Comparison of ENCODE assay signal across 23 cellular contexts in genomic region chr22:42192547-42192946, GRCh38.
DNase-seq lines count a peak whose midpoint lies in the region; ATAC-seq and TF ChIP-seq lines count a peak whose summit lies in the region.
"Had no signal": no experiment of that assay in that cellular context is flagged by ENCODE, and none has a peak within 500 bp of the region (broad histone marks: within the 10 kb centered on the region; RNA-seq: fewer than 3 reads in every experiment).

No MANE protein-coding gene starts in this region.

- H3K4me3 ChIP-seq in CD4-positive, CD25-positive, alpha-beta regulatory T cell (ENCODE audit: low read depth, low read length): no peak overlapping the region
- H3K4me3 ChIP-seq: BLaER1, HAP-1, K562, SJCRH30 had no signal

- H3K27me3 Mint-ChIP-seq in activated CD4-positive, alpha-beta memory T cell treated with anti-CD3 and anti-CD28 coated beads for 36 hours: no peaks in the 10 kb centered on the region
- H3K27me3 Mint-ChIP-seq in activated CD4-positive, alpha-beta memory T cell treated with anti-CD3 and anti-CD28 coated beads, Interleukin-2, amount 10 ng/mL, durations not matched to agents 7 days and 5 days: no peaks in the 10 kb centered on the region
- H3K27me3 Mint-ChIP-seq in CD4-positive, CD25-positive, alpha-beta regulatory T cell: no peaks in the 10 kb centered on the region
- no peaks in the 10 kb centered on the region for H3K27me3 Mint-ChIP-seq in T-helper 17 cell
- H3K27me3 Mint-ChIP-seq in endothelial cell (ENCODE audit: unreplicated experiment): peaks cover 3% of the 10 kb centered on the region
- H3K27me3 Mint-ChIP-seq: CD8-positive, alpha-beta memory T cell had no signal

- H3K4me1 Mint-ChIP-seq in activated CD4-positive, alpha-beta memory T cell treated with anti-CD3 and anti-CD28 coated beads for 36 hours (ENCODE audit: low read depth): peaks cover 75% of the 10 kb centered on the region
- peaks cover 53% of the 10 kb centered on the region for H3K4me1 Mint-ChIP-seq in activated CD4-positive, alpha-beta memory T cell treated with anti-CD3 and anti-CD28 coated beads, Interleukin-2, amount 10 ng/mL, durations not matched to agents 7 days and 5 days
- H3K4me1 Mint-ChIP-seq in CD4-positive, CD25-positive, alpha-beta regulatory T cell: peaks cover 42 to 94% (median 69%) of the 10 kb centered on the region in 4 donors
- H3K4me1 Mint-ChIP-seq in T-helper 17 cell (peaks cover 52% of the 10 kb centered on the region), endothelial cell (ENCODE audit: unreplicated experiment) (peaks cover 18% of the 10 kb centered on the region)

- H3K4me1 ChIP-seq in CD4-positive, CD25-positive, alpha-beta regulatory T cell (ENCODE audit: control insufficient read depth, insufficient read depth, low read length, poor library complexity, severe bottlenecking): peaks cover 20% of the 10 kb centered on the region
- H3K4me1 ChIP-seq: HAP-1, SJCRH30 had no signal

- no peak overlapping the region for H3K4me3 Mint-ChIP-seq in activated CD4-positive, alpha-beta memory T cell treated with anti-CD3 and anti-CD28 coated beads for 36 hours
- no peak overlapping the region for H3K4me3 Mint-ChIP-seq in activated CD4-positive, alpha-beta memory T cell treated with anti-CD3 and anti-CD28 coated beads, Interleukin-2, amount 10 ng/mL, durations not matched to agents 7 days and 5 days
- peak overlapping the region in 1 of 4 donors; percentile 15 for H3K4me3 Mint-ChIP-seq in CD4-positive, CD25-positive, alpha-beta regulatory T cell
- H3K4me3 Mint-ChIP-seq in T-helper 17 cell: no peak overlapping the region
- no peak overlapping the region for H3K4me3 Mint-ChIP-seq in endothelial cell (ENCODE audit: unreplicated experiment)
- H3K4me3 Mint-ChIP-seq: CD8-positive, alpha-beta memory T cell; HFFc6 had no signal

- intact Hi-C loops in activated CD4-positive, alpha-beta memory T cell treated with anti-CD3 and anti-CD28 coated beads for 36 hours (cut with micrococcal nuclease): no loop called here

- no peak overlapping the region for H3K27ac ChIP-seq in CD4-positive, CD25-positive, alpha-beta regulatory T cell (ENCODE audit: insufficient read depth, low read length, poor library complexity, severe bottlenecking)
- H3K27ac ChIP-seq: BLaER1, SJCRH30 had no signal

- CTCF ChIA-PET in activated CD4-positive, alpha-beta memory T cell treated with anti-CD3 and anti-CD28 coated beads for 36 hours (lab: Charles Lee): interaction anchor here (1.5 to 2.0 kb wide), 4 partner anchors 8 to 252 kb away, joined by 3 to 8 read pairs (median 4); no protein-coding TSS in a partner anchor
- CTCF ChIA-PET in activated CD4-positive, alpha-beta memory T cell treated with anti-CD3 and anti-CD28 coated beads, Interleukin-2, amount 10 ng/mL, durations not matched to agents 7 days and 5 days (lab: Charles Lee): interaction anchor here (1.6 to 2.4 kb wide), 2 partner anchors 10 to 26 kb away, joined by 3 to 9 read pairs; no protein-coding TSS in a partner anchor

- H3K36me3 Mint-ChIP-seq in activated CD4-positive, alpha-beta memory T cell treated with anti-CD3 and anti-CD28 coated beads for 36 hours: peaks cover 3% of the 10 kb centered on the region
- H3K36me3 Mint-ChIP-seq in activated CD4-positive, alpha-beta memory T cell treated with anti-CD3 and anti-CD28 coated beads, Interleukin-2, amount 10 ng/mL, durations not matched to agents 7 days and 5 days (ENCODE audit: low read depth): peaks cover 23% of the 10 kb centered on the region
- peaks cover 27% of the 10 kb centered on the region for H3K36me3 Mint-ChIP-seq in CD4-positive, CD25-positive, alpha-beta regulatory T cell
- peaks cover 2% of the 10 kb centered on the region for H3K36me3 Mint-ChIP-seq in T-helper 17 cell (ENCODE audit: low read depth)
- H3K36me3 Mint-ChIP-seq in endothelial cell (ENCODE audit: low read depth, unreplicated experiment): peaks cover 2% of the 10 kb centered on the region

- POLR2A ChIA-PET in activated CD4-positive, alpha-beta memory T cell treated with anti-CD3 and anti-CD28 coated beads for 36 hours (lab: Charles Lee): interaction anchor here (0.8 kb wide), 1 partner anchor 25 kb away, joined by 3 read pairs; no protein-coding TSS in a partner anchor
- POLR2A ChIA-PET in activated CD4-positive, alpha-beta memory T cell treated with anti-CD3 and anti-CD28 coated beads, Interleukin-2, amount 10 ng/mL, durations not matched to agents 7 days and 5 days (lab: Charles Lee): interaction anchor here (0.8 to 1.5 kb wide), 6 partner anchors 8 to 76 kb away, joined by 3 to 7 read pairs (median 4); no protein-coding TSS in a partner anchor

- H3K27ac Mint-ChIP-seq in activated CD4-positive, alpha-beta memory T cell treated with anti-CD3 and anti-CD28 coated beads for 36 hours: peak overlapping the region; percentile 14
- no peak overlapping the region for H3K27ac Mint-ChIP-seq in activated CD4-positive, alpha-beta memory T cell treated with anti-CD3 and anti-CD28 coated beads, Interleukin-2, amount 10 ng/mL, durations not matched to agents 7 days and 5 days
- H3K27ac Mint-ChIP-seq in CD4-positive, CD25-positive, alpha-beta regulatory T cell: peak overlapping the region in 2 of 3 donors; percentile 27 to 82
- peak overlapping the region; percentile 97 for H3K27ac Mint-ChIP-seq in T-helper 17 cell
- H3K27ac Mint-ChIP-seq in endothelial cell (ENCODE audit: unreplicated experiment): peak overlapping the region; percentile 9
- H3K27ac Mint-ChIP-seq: HFFc6 had no signal

- TF ChIP-seq CTCF in endothelial cell (IDR thresholded peaks at IDR 0.05; ENCODE audit: unreplicated experiment): no peak

- no peak for ATAC-seq in CD4-positive, CD25-positive, alpha-beta regulatory T cell (ENCODE audit: low read depth in 2 of 2)
- no peak for ATAC-seq in T-helper 17 cell
- ATAC-seq: K562, Right ventricle myocardium inferior had no signal

- H3K9me3 ChIP-seq in CD4-positive, CD25-positive, alpha-beta regulatory T cell (ENCODE audit: control insufficient read depth in 2 of 2, low read length in 2 of 2): no peaks in the 10 kb centered on the region
- H3K9me3 ChIP-seq in T-helper 17 cell (ENCODE audit: control insufficient read depth, low read length, poor library complexity, severe bottlenecking): no peaks in the 10 kb centered on the region
- H3K9me3 ChIP-seq: BLaER1, HAP-1, SJCRH30 had no signal

- H3K27me3 ChIP-seq in CD4-positive, CD25-positive, alpha-beta regulatory T cell (ENCODE audit: control insufficient read depth, insufficient read depth, low read length): no peaks in the 10 kb centered on the region
- H3K27me3 ChIP-seq: BLaER1, SJCRH30 had no signal

- no peak for DNase-seq in activated CD4-positive, alpha-beta memory T cell treated with anti-CD3 and anti-CD28 coated beads for 36 hours
- no peak for DNase-seq in activated CD4-positive, alpha-beta memory T cell treated with anti-CD3 and anti-CD28 coated beads, Interleukin-2, amount 10 ng/mL, durations not matched to agents 7 days and 5 days
- no peak for DNase-seq in CD4-positive, CD25-positive, alpha-beta regulatory T cell
- DNase-seq in T-helper 17 cell (no peak), endothelial cell (ENCODE audit: low spot score) (no peak), inferior parietal cortex (ENCODE audit: extremely low spot score) (no peak), DMS 273 (lab: John Stamatoyannopoulos, UW; ENCODE audit: unreplicated experiment) (no peak), KG1 (lab: John Stamatoyannopoulos, UW) (no peak)
- DNase-seq: CD8-positive, alpha-beta memory T cell; DMS79 treated with DMSO at 0.1 percent for 48 hours; GF-D8; GOT3; HFFc6; NCI-H1105 treated with DMSO at 0.1 percent for 48 hours; NCI-H2029; NCI-H446; NCI-H524 treated with DMSO at 0.1 percent for 48 hours; NCI-H774; SJCRH30 had no signal

- peaks cover 9% of the 10 kb centered on the region for H3K36me3 ChIP-seq in CD4-positive, CD25-positive, alpha-beta regulatory T cell (ENCODE audit: control insufficient read depth, insufficient read depth, low read length)
- H3K36me3 ChIP-seq: HAP-1, SJCRH30 had no signal

- no peaks in the 10 kb centered on the region for H3K9me3 Mint-ChIP-seq in activated CD4-positive, alpha-beta memory T cell treated with anti-CD3 and anti-CD28 coated beads for 36 hours
- no peaks in the 10 kb centered on the region for H3K9me3 Mint-ChIP-seq in activated CD4-positive, alpha-beta memory T cell treated with anti-CD3 and anti-CD28 coated beads, Interleukin-2, amount 10 ng/mL, durations not matched to agents 7 days and 5 days
- no peaks in the 10 kb centered on the region for H3K9me3 Mint-ChIP-seq in CD4-positive, CD25-positive, alpha-beta regulatory T cell
- no peaks in the 10 kb centered on the region for H3K9me3 Mint-ChIP-seq in endothelial cell (ENCODE audit: unreplicated experiment)
- H3K9me3 Mint-ChIP-seq: CD8-positive, alpha-beta memory T cell; HFFc6 had no signal
